In the genomic region with DNA sequence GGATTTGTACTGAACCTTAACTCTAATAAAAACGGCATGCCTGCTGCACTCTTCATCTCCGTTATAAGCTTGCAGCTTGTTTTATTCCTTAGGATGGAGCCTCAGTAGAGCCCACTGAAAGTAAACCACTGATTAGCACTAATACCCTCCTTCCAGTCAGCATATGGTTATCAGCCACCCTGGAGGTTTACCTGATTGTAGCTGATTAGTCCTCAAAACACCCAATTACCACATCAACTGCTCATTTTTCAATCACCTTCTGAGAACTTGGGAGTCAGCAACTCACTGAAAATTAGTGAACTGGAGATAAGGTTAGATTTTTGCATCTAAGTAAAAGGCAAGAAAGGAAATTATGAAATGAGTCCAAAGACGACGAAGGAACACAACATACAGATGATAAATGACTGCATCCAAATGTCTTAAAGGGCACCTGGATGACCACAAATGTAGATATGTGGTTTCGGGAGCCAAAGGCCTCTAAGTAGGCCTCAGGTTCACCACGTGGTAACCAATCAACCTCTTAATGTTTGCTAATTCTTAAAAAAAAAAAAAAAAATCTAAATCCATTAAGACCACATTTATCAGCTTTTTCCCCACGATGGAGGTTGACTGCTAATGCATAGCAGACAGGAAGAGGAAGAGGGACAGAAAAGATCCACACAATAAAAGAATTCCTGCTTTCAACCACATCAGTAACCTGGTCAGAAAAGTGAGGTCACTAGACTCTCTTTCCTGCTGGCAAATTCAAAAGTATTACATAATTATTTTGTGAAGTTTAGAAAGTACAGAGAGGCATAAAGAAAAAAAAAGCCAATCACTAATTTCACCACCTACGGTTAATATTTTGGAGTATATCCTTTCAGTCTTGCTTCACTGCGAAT, we compare ENCODE assay signal across 2 cellular contexts.
TF ChIP-seq lines count a peak whose summit lies in the region.

No MANE protein-coding gene starts in this region.

TF ChIP-seq in liver, 16 proteins besides CTCF, POLR2A, EP300 and RAD21:
- no peak for TF ChIP-seq NR2F2 (IDR thresholded peaks at IDR 0.05)
- TF ChIP-seq HNF4G (IDR thresholded peaks at IDR 0.05) = no peak
- TF ChIP-seq YY1 (IDR thresholded peaks at IDR 0.05) = no peak
- TF ChIP-seq, protein P1, sequence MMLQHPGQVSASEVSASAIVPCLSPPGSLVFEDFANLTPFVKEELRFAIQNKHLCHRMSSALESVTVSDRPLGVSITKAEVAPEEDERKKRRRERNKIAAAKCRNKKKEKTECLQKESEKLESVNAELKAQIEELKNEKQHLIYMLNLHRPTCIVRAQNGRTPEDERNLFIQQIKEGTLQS (IDR thresholded peaks at IDR 0.05) = no peak
- TF ChIP-seq TAF1 (conservative IDR thresholded peaks at IDR 0.05) = no peak
- no peak for TF ChIP-seq GABPA (IDR thresholded peaks at IDR 0.05 in 1 of 2, conservative IDR thresholded peaks at IDR 0.05 in 1 of 2)
- TF ChIP-seq SP1 (IDR thresholded peaks at IDR 0.05) = no peak
- TF ChIP-seq RXRA (IDR thresholded peaks at IDR 0.05) = no peak
- TF ChIP-seq, protein P2, sequence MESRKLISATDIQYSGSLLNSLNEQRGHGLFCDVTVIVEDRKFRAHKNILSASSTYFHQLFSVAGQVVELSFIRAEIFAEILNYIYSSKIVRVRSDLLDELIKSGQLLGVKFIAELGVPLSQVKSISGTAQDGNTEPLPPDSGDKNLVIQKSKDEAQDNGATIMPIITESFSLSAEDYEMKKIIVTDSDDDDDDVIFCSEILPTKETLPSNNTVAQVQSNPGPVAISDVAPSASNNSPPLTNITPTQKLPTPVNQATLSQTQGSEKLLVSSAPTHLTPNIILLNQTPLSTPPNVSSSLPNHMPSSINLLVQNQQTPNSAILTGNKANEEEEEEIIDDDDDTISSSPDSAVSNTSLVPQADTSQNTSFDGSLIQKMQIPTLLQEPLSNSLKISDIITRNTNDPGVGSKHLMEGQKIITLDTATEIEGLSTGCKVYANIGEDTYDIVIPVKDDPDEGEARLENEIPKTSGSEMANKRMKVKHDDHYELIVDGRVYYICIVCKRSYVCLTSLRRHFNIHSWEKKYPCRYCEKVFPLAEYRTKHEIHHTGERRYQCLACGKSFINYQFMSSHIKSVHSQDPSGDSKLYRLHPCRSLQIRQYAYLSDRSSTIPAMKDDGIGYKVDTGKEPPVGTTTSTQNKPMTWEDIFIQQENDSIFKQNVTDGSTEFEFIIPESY (IDR thresholded peaks at IDR 0.05) = no peak
- TF ChIP-seq, protein P3, sequence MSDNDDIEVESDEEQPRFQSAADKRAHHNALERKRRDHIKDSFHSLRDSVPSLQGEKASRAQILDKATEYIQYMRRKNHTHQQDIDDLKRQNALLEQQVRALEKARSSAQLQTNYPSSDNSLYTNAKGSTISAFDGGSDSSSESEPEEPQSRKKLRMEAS (IDR thresholded peaks at IDR 0.05) = no peak
- TF ChIP-seq FOXA1 (IDR thresholded peaks at IDR 0.05) = no peak
- no peak for TF ChIP-seq HNF4A (conservative IDR thresholded peaks at IDR 0.05)
- TF ChIP-seq JUND (IDR thresholded peaks at IDR 0.05) = no peak
- no peak for TF ChIP-seq FOXA2 (IDR thresholded peaks at IDR 0.05)
- TF ChIP-seq EGR1 (IDR thresholded peaks at IDR 0.05; ENCODE audit: low read depth in 2 of 2) = no peak
- TF ChIP-seq, protein P4, sequence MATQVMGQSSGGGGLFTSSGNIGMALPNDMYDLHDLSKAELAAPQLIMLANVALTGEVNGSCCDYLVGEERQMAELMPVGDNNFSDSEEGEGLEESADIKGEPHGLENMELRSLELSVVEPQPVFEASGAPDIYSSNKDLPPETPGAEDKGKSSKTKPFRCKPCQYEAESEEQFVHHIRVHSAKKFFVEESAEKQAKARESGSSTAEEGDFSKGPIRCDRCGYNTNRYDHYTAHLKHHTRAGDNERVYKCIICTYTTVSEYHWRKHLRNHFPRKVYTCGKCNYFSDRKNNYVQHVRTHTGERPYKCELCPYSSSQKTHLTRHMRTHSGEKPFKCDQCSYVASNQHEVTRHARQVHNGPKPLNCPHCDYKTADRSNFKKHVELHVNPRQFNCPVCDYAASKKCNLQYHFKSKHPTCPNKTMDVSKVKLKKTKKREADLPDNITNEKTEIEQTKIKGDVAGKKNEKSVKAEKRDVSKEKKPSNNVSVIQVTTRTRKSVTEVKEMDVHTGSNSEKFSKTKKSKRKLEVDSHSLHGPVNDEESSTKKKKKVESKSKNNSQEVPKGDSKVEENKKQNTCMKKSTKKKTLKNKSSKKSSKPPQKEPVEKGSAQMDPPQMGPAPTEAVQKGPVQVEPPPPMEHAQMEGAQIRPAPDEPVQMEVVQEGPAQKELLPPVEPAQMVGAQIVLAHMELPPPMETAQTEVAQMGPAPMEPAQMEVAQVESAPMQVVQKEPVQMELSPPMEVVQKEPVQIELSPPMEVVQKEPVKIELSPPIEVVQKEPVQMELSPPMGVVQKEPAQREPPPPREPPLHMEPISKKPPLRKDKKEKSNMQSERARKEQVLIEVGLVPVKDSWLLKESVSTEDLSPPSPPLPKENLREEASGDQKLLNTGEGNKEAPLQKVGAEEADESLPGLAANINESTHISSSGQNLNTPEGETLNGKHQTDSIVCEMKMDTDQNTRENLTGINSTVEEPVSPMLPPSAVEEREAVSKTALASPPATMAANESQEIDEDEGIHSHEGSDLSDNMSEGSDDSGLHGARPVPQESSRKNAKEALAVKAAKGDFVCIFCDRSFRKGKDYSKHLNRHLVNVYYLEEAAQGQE (IDR thresholded peaks at IDR 0.05) = no peak

TF ChIP-seq in HepG2, 621 proteins besides CTCF, POLR2A, EP300 and RAD21 (continues in another document):
- TF ChIP-seq ZNF12 (CRISPR knock-in tag; IDR thresholded peaks at IDR 0.05) = no peak
- TF ChIP-seq, protein P5, sequence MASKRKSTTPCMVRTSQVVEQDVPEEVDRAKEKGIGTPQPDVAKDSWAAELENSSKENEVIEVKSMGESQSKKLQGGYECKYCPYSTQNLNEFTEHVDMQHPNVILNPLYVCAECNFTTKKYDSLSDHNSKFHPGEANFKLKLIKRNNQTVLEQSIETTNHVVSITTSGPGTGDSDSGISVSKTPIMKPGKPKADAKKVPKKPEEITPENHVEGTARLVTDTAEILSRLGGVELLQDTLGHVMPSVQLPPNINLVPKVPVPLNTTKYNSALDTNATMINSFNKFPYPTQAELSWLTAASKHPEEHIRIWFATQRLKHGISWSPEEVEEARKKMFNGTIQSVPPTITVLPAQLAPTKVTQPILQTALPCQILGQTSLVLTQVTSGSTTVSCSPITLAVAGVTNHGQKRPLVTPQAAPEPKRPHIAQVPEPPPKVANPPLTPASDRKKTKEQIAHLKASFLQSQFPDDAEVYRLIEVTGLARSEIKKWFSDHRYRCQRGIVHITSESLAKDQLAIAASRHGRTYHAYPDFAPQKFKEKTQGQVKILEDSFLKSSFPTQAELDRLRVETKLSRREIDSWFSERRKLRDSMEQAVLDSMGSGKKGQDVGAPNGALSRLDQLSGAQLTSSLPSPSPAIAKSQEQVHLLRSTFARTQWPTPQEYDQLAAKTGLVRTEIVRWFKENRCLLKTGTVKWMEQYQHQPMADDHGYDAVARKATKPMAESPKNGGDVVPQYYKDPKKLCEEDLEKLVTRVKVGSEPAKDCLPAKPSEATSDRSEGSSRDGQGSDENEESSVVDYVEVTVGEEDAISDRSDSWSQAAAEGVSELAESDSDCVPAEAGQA (IDR thresholded peaks at IDR 0.05; ENCODE audit: low read depth) = no peak
- TF ChIP-seq, protein P5 (CRISPR knock-in tag; IDR thresholded peaks at IDR 0.05; ENCODE audit: borderline replicate concordance) = no peak
- no peak for TF ChIP-seq ZNF589 (CRISPR knock-in tag; conservative IDR thresholded peaks at IDR 0.05)
- TF ChIP-seq, protein P6, sequence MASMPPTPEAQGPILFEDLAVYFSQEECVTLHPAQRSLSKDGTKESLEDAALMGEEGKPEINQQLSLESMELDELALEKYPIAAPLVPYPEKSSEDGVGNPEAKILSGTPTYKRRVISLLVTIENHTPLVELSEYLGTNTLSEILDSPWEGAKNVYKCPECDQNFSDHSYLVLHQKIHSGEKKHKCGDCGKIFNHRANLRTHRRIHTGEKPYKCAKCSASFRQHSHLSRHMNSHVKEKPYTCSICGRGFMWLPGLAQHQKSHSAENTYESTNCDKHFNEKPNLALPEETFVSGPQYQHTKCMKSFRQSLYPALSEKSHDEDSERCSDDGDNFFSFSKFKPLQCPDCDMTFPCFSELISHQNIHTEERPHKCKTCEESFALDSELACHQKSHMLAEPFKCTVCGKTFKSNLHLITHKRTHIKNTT (CRISPR knock-in tag; IDR thresholded peaks at IDR 0.05) = no peak
- no peak for TF ChIP-seq SOX13 (IDR thresholded peaks at IDR 0.05)
- no peak for TF ChIP-seq SOX13 (CRISPR knock-in tag; conservative IDR thresholded peaks at IDR 0.05 in 1 of 2, IDR thresholded peaks at IDR 0.05 in 1 of 2)
- TF ChIP-seq ZNF143 (CRISPR knock-in tag; IDR thresholded peaks at IDR 0.05) = no peak
- TF ChIP-seq, protein P7, sequence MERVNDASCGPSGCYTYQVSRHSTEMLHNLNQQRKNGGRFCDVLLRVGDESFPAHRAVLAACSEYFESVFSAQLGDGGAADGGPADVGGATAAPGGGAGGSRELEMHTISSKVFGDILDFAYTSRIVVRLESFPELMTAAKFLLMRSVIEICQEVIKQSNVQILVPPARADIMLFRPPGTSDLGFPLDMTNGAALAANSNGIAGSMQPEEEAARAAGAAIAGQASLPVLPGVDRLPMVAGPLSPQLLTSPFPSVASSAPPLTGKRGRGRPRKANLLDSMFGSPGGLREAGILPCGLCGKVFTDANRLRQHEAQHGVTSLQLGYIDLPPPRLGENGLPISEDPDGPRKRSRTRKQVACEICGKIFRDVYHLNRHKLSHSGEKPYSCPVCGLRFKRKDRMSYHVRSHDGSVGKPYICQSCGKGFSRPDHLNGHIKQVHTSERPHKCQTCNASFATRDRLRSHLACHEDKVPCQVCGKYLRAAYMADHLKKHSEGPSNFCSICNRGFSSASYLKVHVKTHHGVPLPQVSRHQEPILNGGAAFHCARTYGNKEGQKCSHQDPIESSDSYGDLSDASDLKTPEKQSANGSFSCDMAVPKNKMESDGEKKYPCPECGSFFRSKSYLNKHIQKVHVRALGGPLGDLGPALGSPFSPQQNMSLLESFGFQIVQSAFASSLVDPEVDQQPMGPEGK (CRISPR knock-in tag; IDR thresholded peaks at IDR 0.05) = no peak
- TF ChIP-seq, protein P8, sequence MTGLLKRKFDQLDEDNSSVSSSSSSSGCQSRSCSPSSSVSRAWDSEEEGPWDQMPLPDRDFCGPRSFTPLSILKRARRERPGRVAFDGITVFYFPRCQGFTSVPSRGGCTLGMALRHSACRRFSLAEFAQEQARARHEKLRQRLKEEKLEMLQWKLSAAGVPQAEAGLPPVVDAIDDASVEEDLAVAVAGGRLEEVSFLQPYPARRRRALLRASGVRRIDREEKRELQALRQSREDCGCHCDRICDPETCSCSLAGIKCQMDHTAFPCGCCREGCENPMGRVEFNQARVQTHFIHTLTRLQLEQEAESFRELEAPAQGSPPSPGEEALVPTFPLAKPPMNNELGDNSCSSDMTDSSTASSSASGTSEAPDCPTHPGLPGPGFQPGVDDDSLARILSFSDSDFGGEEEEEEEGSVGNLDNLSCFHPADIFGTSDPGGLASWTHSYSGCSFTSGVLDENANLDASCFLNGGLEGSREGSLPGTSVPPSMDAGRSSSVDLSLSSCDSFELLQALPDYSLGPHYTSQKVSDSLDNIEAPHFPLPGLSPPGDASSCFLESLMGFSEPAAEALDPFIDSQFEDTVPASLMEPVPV (CRISPR knock-in tag; IDR thresholded peaks at IDR 0.05) = no peak
- TF ChIP-seq, protein P9, sequence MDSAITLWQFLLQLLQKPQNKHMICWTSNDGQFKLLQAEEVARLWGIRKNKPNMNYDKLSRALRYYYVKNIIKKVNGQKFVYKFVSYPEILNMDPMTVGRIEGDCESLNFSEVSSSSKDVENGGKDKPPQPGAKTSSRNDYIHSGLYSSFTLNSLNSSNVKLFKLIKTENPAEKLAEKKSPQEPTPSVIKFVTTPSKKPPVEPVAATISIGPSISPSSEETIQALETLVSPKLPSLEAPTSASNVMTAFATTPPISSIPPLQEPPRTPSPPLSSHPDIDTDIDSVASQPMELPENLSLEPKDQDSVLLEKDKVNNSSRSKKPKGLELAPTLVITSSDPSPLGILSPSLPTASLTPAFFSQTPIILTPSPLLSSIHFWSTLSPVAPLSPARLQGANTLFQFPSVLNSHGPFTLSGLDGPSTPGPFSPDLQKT (CRISPR knock-in tag; IDR thresholded peaks at IDR 0.05; ENCODE audit: borderline replicate concordance) = no peak
- no peak for TF ChIP-seq FOXA3 (CRISPR knock-in tag; IDR thresholded peaks at IDR 0.05)
- no peak for TF ChIP-seq HIVEP1 (CRISPR knock-in tag; IDR thresholded peaks at IDR 0.05)
- TF ChIP-seq, protein P10, sequence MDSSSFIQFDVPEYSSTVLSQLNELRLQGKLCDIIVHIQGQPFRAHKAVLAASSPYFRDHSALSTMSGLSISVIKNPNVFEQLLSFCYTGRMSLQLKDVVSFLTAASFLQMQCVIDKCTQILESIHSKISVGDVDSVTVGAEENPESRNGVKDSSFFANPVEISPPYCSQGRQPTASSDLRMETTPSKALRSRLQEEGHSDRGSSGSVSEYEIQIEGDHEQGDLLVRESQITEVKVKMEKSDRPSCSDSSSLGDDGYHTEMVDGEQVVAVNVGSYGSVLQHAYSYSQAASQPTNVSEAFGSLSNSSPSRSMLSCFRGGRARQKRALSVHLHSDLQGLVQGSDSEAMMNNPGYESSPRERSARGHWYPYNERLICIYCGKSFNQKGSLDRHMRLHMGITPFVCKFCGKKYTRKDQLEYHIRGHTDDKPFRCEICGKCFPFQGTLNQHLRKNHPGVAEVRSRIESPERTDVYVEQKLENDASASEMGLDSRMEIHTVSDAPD (CRISPR knock-in tag; IDR thresholded peaks at IDR 0.05) = no peak
- TF ChIP-seq SMARCE1 (IDR thresholded peaks at IDR 0.05; ENCODE audit: borderline replicate concordance) = no peak
